In genomic region chr10:79941585-79942210, GRCh38 we compare ENCODE assay signal across 36 cellular contexts. TPM values are rescaled to one million over a fixed set of nuclear protein-coding genes. Genes with fewer than 3 reads are reported as not detected.
"Had no signal": no experiment of that assay in that cellular context is flagged by ENCODE, and none has a peak within 500 bp of the region (broad histone marks: within the 10 kb centered on the region; RNA-seq: fewer than 3 reads in every experiment).

No MANE protein-coding gene starts in this region.

- H3K4me1 Mint-ChIP-seq: nephron progenitor cell had no signal

- H3K36me3 ChIP-seq: cardiac muscle cell, colonic mucosa, neutrophil, ovary, sigmoid colon, WERI-Rb-1 had no signal

- H3K4me3 ChIP-seq: cardiac muscle cell, colonic mucosa, dorsolateral prefrontal cortex, heart left ventricle, lung, mucosa of descending colon, ovary, sigmoid colon, stomach, tibial artery had no signal

- H3K36me3 Mint-ChIP-seq: activated naive CD8-positive, alpha-beta T cell; brain; immature natural killer cell; stimulated activated effector memory CD8-positive, alpha-beta T cell treated with anti-CD3 and anti-CD28 coated beads, Interleukin-12 subunit alpha, Interleukin-12 subunit beta, amount 100 ng/mL, for 72 hours had no signal

- H3K27me3 Mint-ChIP-seq: activated naive CD8-positive, alpha-beta T cell had no signal

- H3K27ac ChIP-seq: cardiac muscle cell, colonic mucosa, dorsolateral prefrontal cortex, foreskin keratinocyte, heart left ventricle, neutrophil, ovary, sigmoid colon, stomach, tibial artery, WERI-Rb-1 had no signal

- H3K9me3 Mint-ChIP-seq: activated CD4-positive, alpha-beta memory T cell treated with anti-CD3 and anti-CD28 coated beads, Interleukin-2, amount 10 ng/mL, durations not matched to agents 7 days and 5 days; brain; effector memory CD8-positive, alpha-beta T cell; immature natural killer cell; nephron progenitor cell; stimulated activated effector memory CD8-positive, alpha-beta T cell treated with anti-CD3 and anti-CD28 coated beads, Interleukin-12 subunit alpha, Interleukin-12 subunit beta, amount 100 ng/mL, for 72 hours had no signal

- DNase-seq: activated CD4-positive, alpha-beta T cell treated with anti-CD3 and anti-CD28 coated beads for 48 hours; activated effector memory CD4-positive, alpha-beta T cell treated with Interleukin-2 at 50 U/mL for 16 hours; activated naive CD4-positive, alpha-beta T cell treated with Interleukin-2 at 50 U/mL for 16 hours; cerebellar nuclear complex; effector memory CD8-positive, alpha-beta T cell; foreskin keratinocyte; heart left ventricle; hypothalamus; immature natural killer cell; mucosa of descending colon; nephron progenitor cell; ovary; retina; sigmoid colon; small intestine; stimulated activated CD4-positive, alpha-beta T cell treated with anti-CD3 and anti-CD28 coated beads, Interleukin-4, amount 100 ng/mL, for 24 hours; stomach; T-helper 17 cell; T1000; WERI-Rb-1 had no signal

- H3K4me1 ChIP-seq: colonic mucosa, foreskin keratinocyte, sigmoid colon, tibial artery had no signal

- H3K4me3 Mint-ChIP-seq: activated CD4-positive, alpha-beta memory T cell treated with anti-CD3 and anti-CD28 coated beads, Interleukin-2, amount 10 ng/mL, durations not matched to agents 7 days and 5 days; activated naive CD8-positive, alpha-beta T cell; brain; effector memory CD8-positive, alpha-beta T cell; immature natural killer cell; nephron progenitor cell; stimulated activated effector memory CD8-positive, alpha-beta T cell treated with anti-CD3 and anti-CD28 coated beads, Interleukin-12 subunit alpha, Interleukin-12 subunit beta, amount 100 ng/mL, for 72 hours; T-helper 17 cell had no signal

- H3K27ac Mint-ChIP-seq: activated CD4-positive, alpha-beta memory T cell treated with anti-CD3 and anti-CD28 coated beads, Interleukin-2, amount 10 ng/mL, durations not matched to agents 7 days and 5 days; activated naive CD8-positive, alpha-beta T cell; brain; effector memory CD8-positive, alpha-beta T cell; immature natural killer cell; progenitor cell of endocrine pancreas; stimulated activated effector memory CD8-positive, alpha-beta T cell treated with anti-CD3 and anti-CD28 coated beads, Interleukin-12 subunit alpha, Interleukin-12 subunit beta, amount 100 ng/mL, for 72 hours; T-helper 17 cell had no signal

- H3K9me3 ChIP-seq: colonic mucosa, heart left ventricle, mucosa of descending colon, neutrophil, ovary, sigmoid colon, stomach, tibial artery had no signal

- FAIRE-seq: endothelial cell of umbilical vein, small intestine had no signal

- ATAC-seq: activated CD4-positive, CD25-positive, alpha-beta regulatory T cell treated with anti-CD3 and anti-CD28 coated beads, Interleukin-2, amount 50 U/mL, for 24 hours; effector memory CD8-positive, alpha-beta T cell; foreskin keratinocyte; heart left ventricle; mucosa of descending colon; SK-N-SH treated with all-trans-retinoic acid at 6 μM for 48 hours; stimulated activated effector memory CD8-positive, alpha-beta T cell treated with anti-CD3 and anti-CD28 coated beads, Interleukin-12 subunit alpha, Interleukin-12 subunit beta, amount 100 ng/mL, for 72 hours; T-helper 17 cell had no signal

- H3K27me3 ChIP-seq: cardiac muscle cell, colonic mucosa, dorsolateral prefrontal cortex, foreskin keratinocyte, heart left ventricle, neutrophil, ovary, sigmoid colon, stomach, tibial artery had no signal

RNA-seq across cellular contexts. Expression of gene SFTPD, which starts 7.2 kb away (rescaled TPM):
- total RNA-seq: activated CD4-positive, alpha-beta memory T cell treated with anti-CD3 and anti-CD28 coated beads, Interleukin-2, amount 10 ng/mL, durations not matched to agents 7 days and 5 days; endothelial cell of umbilical vein; kidney epithelial cell; mesenteric fat pad; T-helper 17 cell had no signal
- polyA plus RNA-seq: endothelial cell of umbilical vein, immature natural killer cell had no signal
